Comparison of ENCODE assay signal across 19 cellular contexts in the genomic region with DNA sequence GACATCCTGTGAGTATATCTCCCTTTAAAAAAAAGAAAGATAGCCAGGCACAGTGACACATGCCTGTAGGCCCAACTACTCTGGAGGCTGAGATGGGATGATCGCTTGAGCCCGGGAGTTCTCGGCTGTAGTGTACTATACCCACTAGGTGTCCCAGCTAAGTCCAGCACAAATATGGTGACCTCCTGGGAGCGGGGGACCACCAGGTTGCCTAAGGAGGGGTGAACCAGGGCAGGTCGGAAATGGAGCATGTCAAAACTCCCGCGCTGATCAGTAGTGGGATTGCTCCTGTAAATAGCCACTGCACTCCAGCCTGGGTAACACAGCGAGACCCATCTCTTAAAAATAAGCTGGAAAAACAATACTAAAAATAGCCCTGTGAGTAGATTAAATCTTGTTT. TPM values are rescaled to one million over a fixed set of nuclear protein-coding genes. Genes with fewer than 3 reads are reported as not detected.
DNase-seq lines count a peak whose midpoint lies in the region; ATAC-seq, FAIRE-seq and TF ChIP-seq lines count a peak whose summit lies in the region.
"Had no signal": no experiment of that assay in that cellular context is flagged by ENCODE, and none has a peak within 500 bp of the region (broad histone marks: within the 10 kb centered on the region; RNA-seq: fewer than 3 reads in every experiment).

No MANE protein-coding gene starts in this region.

- H3K9ac ChIP-seq in HepG2 (ENCODE audit: insufficient read depth, low read depth, low read length), result no peak overlapping the region

- TF ChIP-seq POLR2A in HepG2 (IDR thresholded peaks at IDR 0.05; ENCODE audit: insufficient read depth in 1 of 2, low read depth in 2 of 2, low read length in 2 of 2), result no peak
- TF ChIP-seq POLR2A in gastrocnemius medialis (IDR thresholded peaks at IDR 0.05), result no peak

- in situ Hi-C loops in HepG2 (cut with HindIII; ENCODE audit: extremely low pct_ligation_motif_present, low pct_unique_long_range_greater_than_20kb) (loop anchor here (5.0 kb wide), 1 partner anchor 58 kb away; no protein-coding TSS in a partner anchor), gastrocnemius medialis (cut with MboI; ENCODE audit: low sequenced_read_pairs in 4 of 4) (no loop called here)

- H3K9me3 Mint-ChIP-seq in central memory CD8-positive, alpha-beta T cell, result no peaks in the 10 kb centered on the region
- H3K9me3 Mint-ChIP-seq: T-helper 1 cell treated with Interleukin-12 subunit alpha and Interleukin-12 subunit beta and Interleukin-4 antibody, amounts not matched to agents 30 μg/mL and 1 μg/mL, for 36 hours had no signal

- TF ChIP-seq RAD21 in HepG2 (CRISPR knock-in tag; IDR thresholded peaks at IDR 0.05), result no peak

- H3K4me1 Mint-ChIP-seq in central memory CD8-positive, alpha-beta T cell, result peaks cover 11% of the 10 kb centered on the region

- H3K27ac ChIP-seq in RWPE1 (peak overlapping the region; percentile 13), HepG2 (ENCODE audit: extremely low read length, insufficient read depth, low read length) (no peak overlapping the region), gastrocnemius medialis (peak overlapping the region; percentile 41 to 62 (median 56))
- H3K27ac ChIP-seq: epithelial cell of prostate, foreskin keratinocyte, ovary, SJCRH30, upper lobe of right lung had no signal

- H2AFZ ChIP-seq in HepG2 (ENCODE audit: low read length), result no peak overlapping the region

- no peaks in the 10 kb centered on the region for H3K79me2 ChIP-seq in HepG2 (ENCODE audit: insufficient read depth, low read length)

- no peak for DNase-seq in RWPE1 (ENCODE audit: low spot score)
- no peak for DNase-seq in central memory CD8-positive, alpha-beta T cell (ENCODE audit: low spot score in 2 of 2)
- DNase-seq in HepG2 (ENCODE audit: low spot score), result no peak
- DNase-seq in gastrocnemius medialis, result no peak
- no peak for DNase-seq in CD1c-positive myeloid dendritic cell (ENCODE audit: extremely low spot score)
- DNase-seq in putamen (ENCODE audit: low spot score), result no peak
- DNase-seq: GOT3, NCI-H187 treated with DMSO at 0.1 percent for 48 hours, NCI-H774 had no signal

- no peaks in the 10 kb centered on the region for H3K4me1 ChIP-seq in HepG2 (ENCODE audit: insufficient read depth, low read length)
- peaks cover 20 to 23% of the 10 kb centered on the region in 2 donors for H3K4me1 ChIP-seq in gastrocnemius medialis
- H3K4me1 ChIP-seq: foreskin keratinocyte, SJCRH30, upper lobe of right lung had no signal

- intact Hi-C loops in HepG2 (cut with micrococcal nuclease; ENCODE audit: unreplicated experiment) (no loop called here), gastrocnemius medialis (cut with DNase I; ENCODE audit: low total_unique reads) (loop anchor here (1.0 to 2.0 kb wide), 2 partner anchors 59 to 100 kb away; no protein-coding TSS in a partner anchor)

- no peaks in the 10 kb centered on the region for H3K27me3 ChIP-seq in HepG2 (ENCODE audit: control insufficient read depth in 1 of 2, insufficient read depth in 2 of 2, low read length in 2 of 2)
- H3K27me3 ChIP-seq in gastrocnemius medialis, result no peaks in the 10 kb centered on the region
- H3K27me3 ChIP-seq: dorsolateral prefrontal cortex, foreskin keratinocyte, ovary, SJCRH30, upper lobe of right lung had no signal

- H3K36me3 Mint-ChIP-seq in central memory CD8-positive, alpha-beta T cell (ENCODE audit: insufficient read depth), result peaks cover 53% of the 10 kb centered on the region

- BruUV-seq in HepG2 (replicated peaks; lab: Mats Ljungman, UMichigan), result no TSS peak

- H3K36me3 ChIP-seq in HepG2 (replicated peaks in 1 of 2; ENCODE audit: control insufficient read depth in 1 of 2, insufficient read depth in 2 of 2, low read length in 2 of 2) (peaks cover 67 to 96% of the 10 kb centered on the region in 2 experiments), gastrocnemius medialis (peaks cover 0 to 71% of the 10 kb centered on the region in 2 donors)
- H3K36me3 ChIP-seq: ovary had no signal

- WGBS in HepG2 (ENCODE audit: low lambda C conversion rate), result 95% methylated on average over 8 of the region's 8 CpGs

- no peak overlapping the region for H3K4me3 Mint-ChIP-seq in central memory CD8-positive, alpha-beta T cell
- H3K4me3 Mint-ChIP-seq: B cell; T-helper 1 cell treated with Interleukin-12 subunit alpha and Interleukin-12 subunit beta and Interleukin-4 antibody, amounts not matched to agents 30 μg/mL and 1 μg/mL, for 36 hours had no signal

- ATAC-seq in central memory CD8-positive, alpha-beta T cell (replicated peaks; ENCODE audit: extremely low read depth, poor library complexity, severe bottlenecking), result no peak
- ATAC-seq in HepG2 (no peak), gastrocnemius medialis (no peak), HG02798 (IDR thresholded peaks at IDR 0.05; ENCODE audit: poor library complexity, unreplicated experiment) (no peak)

- H3K27ac Mint-ChIP-seq in central memory CD8-positive, alpha-beta T cell (ENCODE audit: low read depth), result peak overlapping the region; percentile 52
- H3K27ac Mint-ChIP-seq: T-helper 1 cell treated with Interleukin-12 subunit alpha and Interleukin-12 subunit beta and Interleukin-4 antibody, amounts not matched to agents 30 μg/mL and 1 μg/mL, for 36 hours had no signal

- peaks cover 13% of the 10 kb centered on the region for H4K20me1 ChIP-seq in HepG2 (ENCODE audit: insufficient read depth, low read length)

- H3K27me3 Mint-ChIP-seq in central memory CD8-positive, alpha-beta T cell, result no peaks in the 10 kb centered on the region
- H3K27me3 Mint-ChIP-seq: B cell had no signal

- H3K4me3 ChIP-seq in HepG2 (replicated peaks in 1 of 3; ENCODE audit: insufficient read depth in 1 of 3, low read depth in 2 of 3, low read length in 3 of 3) (no peak overlapping the region), gastrocnemius medialis (no peak overlapping the region)
- H3K4me3 ChIP-seq: dorsolateral prefrontal cortex, ovary, SJCRH30, skin epidermis, upper lobe of right lung had no signal

- CTCF ChIA-PET in RWPE1 (lab: Yijun Ruan, JAX) (interaction anchor here (0.6 to 1.5 kb wide), 3 partner anchors 19 to 1546 kb away, joined by 3 to 6 read pairs (median 3); no protein-coding TSS in a partner anchor), HepG2 (lab: Yijun Ruan, JAX; ENCODE audit: low intra/inter-chr PET ratio, low total read pairs) (interaction anchor here (1.8 kb wide), 1 partner anchor 58 kb away, joined by 11 read pairs; no protein-coding TSS in a partner anchor)

- no peaks in the 10 kb centered on the region for H3K9me3 ChIP-seq in HepG2 (ENCODE audit: low read length)
- H3K9me3 ChIP-seq in gastrocnemius medialis, result no peaks in the 10 kb centered on the region
- H3K9me3 ChIP-seq: ovary, SJCRH30, upper lobe of right lung had no signal

- no peak for TF ChIP-seq CTCF in RWPE1 (conservative IDR thresholded peaks at IDR 0.05; ENCODE audit: low read depth)
- no peak for TF ChIP-seq CTCF in HepG2 (CRISPR knock-in tag; IDR thresholded peaks at IDR 0.05)
- TF ChIP-seq CTCF in gastrocnemius medialis (IDR thresholded peaks at IDR 0.05 in 4 of 5, conservative IDR thresholded peaks at IDR 0.05 in 1 of 5), result no peak

- no peak overlapping the region for H3K4me2 ChIP-seq in HepG2 (ENCODE audit: low read depth, low read length)

- TF ChIP-seq EP300 in HepG2 (IDR thresholded peaks at IDR 0.05; ENCODE audit: low read depth in 2 of 2, low read length in 2 of 2) (no peak), HepG2 (CRISPR knock-in tag; IDR thresholded peaks at IDR 0.05; ENCODE audit: borderline replicate concordance) (no peak)

- FAIRE-seq in HepG2 (lab: Jason Lieb, UNC), result no peak

- POLR2A ChIA-PET in RWPE1 (lab: Yijun Ruan, JAX; ENCODE audit: low non-redundant PET) (no interaction called here), HepG2 (lab: Yijun Ruan, JAX) (no interaction called here)

RNA-seq across cellular contexts. Expression of a gene that starts 29.4 kb away (rescaled TPM):
- total RNA-seq in HepG2 (2016; rRNA removed; fragmentation: Illumina TruSeq; extraction: Trizol), result 48.3 and 61.7 TPM in 2 replicates
- total RNA-seq in HepG2 (2016; cell fraction: cytosol; rRNA removed; fragmentation: Illumina TruSeq; extraction: Trizol; ENCODE audit: low read depth), result 23.8 and 27.0 TPM in 2 replicates
- 48.0 and 66.5 TPM in 2 replicates for total RNA-seq in HepG2 (2016; cell fraction: insoluble cytoplasmic fraction; rRNA removed; fragmentation: Illumina TruSeq; extraction: Trizol)
- total RNA-seq in HepG2 (2016; cell fraction: membrane; rRNA removed; fragmentation: Illumina TruSeq; extraction: Trizol), result 37.7 and 42.3 TPM in 2 replicates
- 23.1 and 24.3 TPM in 2 replicates for total RNA-seq in HepG2 (2016; cell fraction: nucleus; rRNA removed; fragmentation: Illumina TruSeq; extraction: Trizol)
- polyA plus RNA-seq in HepG2 (2011; rRNA removed), result 7.7 and 10.6 TPM in 2 replicates
- polyA plus RNA-seq in HepG2 (2011; cell fraction: cytosol; rRNA removed), result 8.9 and 11.0 TPM in 2 replicates
- polyA plus RNA-seq in HepG2 (2011; cell fraction: nucleus; rRNA removed), result 3.9 and 4.5 TPM in 2 replicates
- 5.7 and 16.9 TPM in 2 replicates for polyA plus RNA-seq in HepG2 (2012)
- polyA plus RNA-seq in HepG2 (2016; cell fraction: cytosol; fragmentation: Illumina TruSeq; extraction: Trizol; ENCODE audit: low read depth), result 28.1 and 34.5 TPM in 2 replicates
- 76.0 and 95.5 TPM in 2 replicates for polyA plus RNA-seq in HepG2 (2016; cell fraction: insoluble cytoplasmic fraction; fragmentation: Illumina TruSeq; extraction: Trizol; ENCODE audit: low read depth)
- 36.4 and 39.0 TPM in 2 replicates for polyA plus RNA-seq in HepG2 (2016; cell fraction: membrane; fragmentation: Illumina TruSeq; extraction: Trizol; ENCODE audit: low read depth)
- 38.9 and 39.5 TPM in 2 replicates for polyA plus RNA-seq in HepG2 (2016; cell fraction: nucleus; fragmentation: Illumina TruSeq; extraction: Trizol; ENCODE audit: insufficient read depth, low read depth)
- 7.2 and 33.6 TPM in 2 replicates for polyA minus RNA-seq in HepG2 (2011; rRNA and poly(A)+ RNA removed; ENCODE audit: low replicate concordance)
- polyA minus RNA-seq in HepG2 (2011; cell fraction: cytosol; rRNA and poly(A)+ RNA removed), result 3.9 and 4.1 TPM in 2 replicates
- polyA minus RNA-seq in HepG2 (2011; cell fraction: nucleus; rRNA and poly(A)+ RNA removed), result 4.7 and 6.2 TPM in 2 replicates
- total RNA-seq in gastrocnemius medialis, result 1 to 10 TPM in 2 of 4 donors, under 1 TPM in 1, not detected in 1; 0.33 to 1.6 (median 1.6) TPM

RNA-seq across cellular contexts. Expression of a gene that starts 46.2 kb away (rescaled TPM):
- 16.1 and 19.5 TPM in 2 replicates for total RNA-seq in HepG2 (2016; rRNA removed; fragmentation: Illumina TruSeq; extraction: Trizol)
- total RNA-seq in HepG2 (2016; cell fraction: cytosol; rRNA removed; fragmentation: Illumina TruSeq; extraction: Trizol; ENCODE audit: low read depth), result 13.0 and 16.7 TPM in 2 replicates
- 15.4 and 17.4 TPM in 2 replicates for total RNA-seq in HepG2 (2016; cell fraction: insoluble cytoplasmic fraction; rRNA removed; fragmentation: Illumina TruSeq; extraction: Trizol)
- 18.2 and 21.4 TPM in 2 replicates for total RNA-seq in HepG2 (2016; cell fraction: membrane; rRNA removed; fragmentation: Illumina TruSeq; extraction: Trizol)
- total RNA-seq in HepG2 (2016; cell fraction: nucleus; rRNA removed; fragmentation: Illumina TruSeq; extraction: Trizol), result 31.6 and 33.0 TPM in 2 replicates
- 31.2 and 37.7 TPM in 2 replicates for polyA plus RNA-seq in HepG2 (2011; rRNA removed)
- polyA plus RNA-seq in HepG2 (2011; cell fraction: cytosol; rRNA removed), result 20.9 and 26.7 TPM in 2 replicates
- polyA plus RNA-seq in HepG2 (2011; cell fraction: nucleus; rRNA removed), result 132 and 135 TPM in 2 replicates
- polyA plus RNA-seq in HepG2 (2012), result 43.5 and 43.7 TPM in 2 replicates
- 1.4 and 1.7 TPM in 2 replicates for polyA plus RNA-seq in HepG2 (2016; cell fraction: cytosol; fragmentation: Illumina TruSeq; extraction: Trizol; ENCODE audit: low read depth)
- polyA plus RNA-seq in HepG2 (2016; cell fraction: insoluble cytoplasmic fraction; fragmentation: Illumina TruSeq; extraction: Trizol; ENCODE audit: low read depth), result 22.8 and 30.2 TPM in 2 replicates
- 4.4 and 5.4 TPM in 2 replicates for polyA plus RNA-seq in HepG2 (2016; cell fraction: membrane; fragmentation: Illumina TruSeq; extraction: Trizol; ENCODE audit: low read depth)
- polyA plus RNA-seq in HepG2 (2016; cell fraction: nucleus; fragmentation: Illumina TruSeq; extraction: Trizol; ENCODE audit: insufficient read depth, low read depth), result 70.9 and 78.3 TPM in 2 replicates
- polyA minus RNA-seq in HepG2 (2011; rRNA and poly(A)+ RNA removed; ENCODE audit: low replicate concordance), result 24.8 and 50.4 TPM in 2 replicates
- polyA minus RNA-seq in HepG2 (2011; cell fraction: cytosol; rRNA and poly(A)+ RNA removed), result 36.3 and 45.8 TPM in 2 replicates
- polyA minus RNA-seq in HepG2 (2011; cell fraction: nucleus; rRNA and poly(A)+ RNA removed), result 83.8 and 96.8 TPM in 2 replicates
- 10 to 100 TPM; 45.1 to 89.3 (median 71.3) TPM for total RNA-seq in gastrocnemius medialis

Comparison
In these comparisons a context has a peak if more than half of its experiments do, and no peak if none do; other contexts are left out.
1. RNA of a gene that starts 29.4 kb away (total RNA-seq): 23.1 to 66.5 TPM in HepG2; 0.33 to 1.6 TPM in gastrocnemius medialis; every median in the first group is over 4 times any median in the second.